In genomic region chr7:29975564-29975963, GRCh38 we compare ENCODE assay signal across 34 cellular contexts. TPM values are rescaled to one million over a fixed set of nuclear protein-coding genes. Genes with fewer than 3 reads are reported as not detected.
DNase-seq lines count a peak whose midpoint lies in the region; ATAC-seq, FAIRE-seq and TF ChIP-seq lines count a peak whose summit lies in the region.
"Had no signal": no experiment of that assay in that cellular context is flagged by ENCODE, and none has a peak within 500 bp of the region (broad histone marks: within the 10 kb centered on the region; RNA-seq: fewer than 3 reads in every experiment).

No MANE protein-coding gene starts in this region.

- H3K27me3 ChIP-seq in left ventricle myocardium inferior (ENCODE audit: low read depth): no peaks in the 10 kb centered on the region
- H3K27me3 ChIP-seq: upper lobe of left lung had no signal

- TF ChIP-seq CTCF in left ventricle myocardium inferior (IDR thresholded peaks at IDR 0.05; ENCODE audit: borderline replicate concordance) (no peak), nephron (IDR thresholded peaks at IDR 0.05; ENCODE audit: unreplicated experiment in 3 of 3) (no peak)

- H3K4me1 ChIP-seq in left ventricle myocardium inferior: peaks cover 17% of the 10 kb centered on the region
- H3K4me1 ChIP-seq: A549, psoas muscle had no signal

- H3K4me3 Mint-ChIP-seq in nephron: peak overlapping the region in 1 of 3 experiments; percentile 21
- no peak overlapping the region for H3K4me3 Mint-ChIP-seq in activated naive CD8-positive, alpha-beta T cell treated with anti-CD3 and anti-CD28 coated beads for 36 hours
- H3K4me3 Mint-ChIP-seq: activated CD8-positive, alpha-beta memory T cell treated with anti-CD3 and anti-CD28 coated beads, Interleukin-2, amount 10 ng/mL, durations not matched to agents 7 days and 5 days; activated T-cell treated with anti-CD3 and anti-CD28 coated beads, Interleukin-2, amount 50 U/mL, for 4 hours; CD4-positive, alpha-beta T cell; naive B cell; T-helper 17 cell had no signal

- H3K36me3 Mint-ChIP-seq in nephron (ENCODE audit: low read depth): peaks cover 15% of the 10 kb centered on the region
- no peaks in the 10 kb centered on the region for H3K36me3 Mint-ChIP-seq in activated naive CD8-positive, alpha-beta T cell treated with anti-CD3 and anti-CD28 coated beads for 36 hours

- ATAC-seq in left ventricle myocardium superior: no peak
- ATAC-seq in GM18517 (IDR thresholded peaks at IDR 0.05; ENCODE audit: unreplicated experiment): no peak
- ATAC-seq in HG03469 (IDR thresholded peaks at IDR 0.05; ENCODE audit: unreplicated experiment): no peak
- ATAC-seq: A549; activated CD8-positive, alpha-beta memory T cell treated with anti-CD3 and anti-CD28 coated beads, Interleukin-2, amount 10 ng/mL, durations not matched to agents 7 days and 5 days; activated T-cell treated with anti-CD3 and anti-CD28 coated beads, Interleukin-2, amount 50 U/mL, for 4 hours; K562; psoas muscle; T-helper 17 cell had no signal

- DNase-seq in left ventricle myocardium inferior (no peak), left ventricle myocardium superior (no peak), urothelium cell line (ENCODE audit: low spot score) (no peak)
- DNase-seq in activated naive CD8-positive, alpha-beta T cell treated with anti-CD3 and anti-CD28 coated beads for 36 hours: no peak
- DNase-seq: activated CD4-positive, CD25-positive, alpha-beta regulatory T cell; activated CD8-positive, alpha-beta memory T cell treated with anti-CD3 and anti-CD28 coated beads, Interleukin-2, amount 10 ng/mL, durations not matched to agents 7 days and 5 days; activated gamma-delta T cell; activated T-cell treated with anti-CD3 and anti-CD28 coated beads, Interleukin-2, amount 50 U/mL, for 4 hours; amniotic stem cell; CD4-positive, alpha-beta T cell; DND-41; effector CD8-positive, alpha-beta T cell; glutamatergic neuron; GOT3; naive B cell; NCI-H1092 treated with DMSO at 0.1 percent for 48 hours; NCI-H1930; NCI-H524; occipital lobe; psoas muscle; stimulated activated CD4-positive, alpha-beta T cell treated with anti-CD3 and anti-CD28 coated beads, Interleukin-4, amount 100 ng/mL, for 1 hour; T-helper 17 cell; upper lobe of left lung had no signal

- intact Hi-C loops in left ventricle myocardium inferior (cut with micrococcal nuclease) (no loop called here), left ventricle myocardium superior (cut with micrococcal nuclease) (no loop called here)

- H3K4me1 Mint-ChIP-seq in nephron: peaks cover 31% of the 10 kb centered on the region
- H3K4me1 Mint-ChIP-seq in activated naive CD8-positive, alpha-beta T cell treated with anti-CD3 and anti-CD28 coated beads for 36 hours: peaks cover 15% of the 10 kb centered on the region
- H3K4me1 Mint-ChIP-seq: activated CD8-positive, alpha-beta memory T cell treated with anti-CD3 and anti-CD28 coated beads, Interleukin-2, amount 10 ng/mL, durations not matched to agents 7 days and 5 days had no signal

- no peaks in the 10 kb centered on the region for H3K9me3 Mint-ChIP-seq in nephron
- H3K9me3 Mint-ChIP-seq in activated naive CD8-positive, alpha-beta T cell treated with anti-CD3 and anti-CD28 coated beads for 36 hours: no peaks in the 10 kb centered on the region
- H3K9me3 Mint-ChIP-seq: activated T-cell treated with anti-CD3 and anti-CD28 coated beads, Interleukin-2, amount 50 U/mL, for 4 hours; CD4-positive, alpha-beta T cell; naive B cell had no signal

- no peaks in the 10 kb centered on the region for H3K36me3 ChIP-seq in left ventricle myocardium inferior
- H3K36me3 ChIP-seq: upper lobe of left lung had no signal

- no peaks in the 10 kb centered on the region for H3K9me3 ChIP-seq in left ventricle myocardium inferior (replicated peaks)
- H3K9me3 ChIP-seq: A549, psoas muscle, upper lobe of left lung had no signal

- no peak overlapping the region for H3K4me3 ChIP-seq in left ventricle myocardium inferior
- H3K4me3 ChIP-seq: A549, K562, psoas muscle had no signal

- H3K27me3 Mint-ChIP-seq in nephron (ENCODE audit: low read depth): no peaks in the 10 kb centered on the region
- no peaks in the 10 kb centered on the region for H3K27me3 Mint-ChIP-seq in activated naive CD8-positive, alpha-beta T cell treated with anti-CD3 and anti-CD28 coated beads for 36 hours
- H3K27me3 Mint-ChIP-seq: naive B cell had no signal

- H3K27ac ChIP-seq in left ventricle myocardium inferior (replicated peaks) (peak overlapping the region; percentile 44), cingulate gyrus (ENCODE audit: low read depth, low read length) (peak overlapping the region; percentile 41)
- H3K27ac ChIP-seq: A549, epithelial cell of prostate, psoas muscle, upper lobe of left lung had no signal

- FAIRE-seq in urothelium cell line (lab: Jason Lieb, UNC): no peak
- FAIRE-seq: A549, colon, D721Med, GM19239, K562, TTC549 had no signal

- H3K27ac Mint-ChIP-seq in nephron: peak overlapping the region; percentile 75 to 90 (median 83)
- H3K27ac Mint-ChIP-seq in activated naive CD8-positive, alpha-beta T cell treated with anti-CD3 and anti-CD28 coated beads for 36 hours: no peak overlapping the region
- H3K27ac Mint-ChIP-seq: activated CD8-positive, alpha-beta memory T cell treated with anti-CD3 and anti-CD28 coated beads, Interleukin-2, amount 10 ng/mL, durations not matched to agents 7 days and 5 days; CD4-positive, alpha-beta T cell; naive B cell; T-helper 17 cell had no signal

RNA-seq across cellular contexts. Expression of gene SCRN1, which starts 14.0 kb away (rescaled TPM):
- total RNA-seq in left ventricle myocardium inferior (13.4 TPM), left ventricle myocardium superior (18.7 TPM)
- total RNA-seq in activated naive CD8-positive, alpha-beta T cell treated with anti-CD3 and anti-CD28 coated beads for 36 hours: 1 to 10 TPM; 8.2 to 9.2 TPM

RNA-seq across cellular contexts. Expression of gene FKBP14, which starts 50.9 kb away (rescaled TPM):
- 12.0 TPM for total RNA-seq in left ventricle myocardium inferior
- total RNA-seq in left ventricle myocardium superior: 12.8 TPM
- 1 to 10 TPM; 6.9 to 7.0 TPM for total RNA-seq in activated naive CD8-positive, alpha-beta T cell treated with anti-CD3 and anti-CD28 coated beads for 36 hours

RNA-seq across cellular contexts. Expression of gene PLEKHA8, which starts 52.6 kb away (rescaled TPM):
- total RNA-seq in left ventricle myocardium inferior: 3.3 TPM
- total RNA-seq in left ventricle myocardium superior: 3.4 TPM
- 10 to 100 TPM; 11.7 to 13.2 TPM for total RNA-seq in activated naive CD8-positive, alpha-beta T cell treated with anti-CD3 and anti-CD28 coated beads for 36 hours
